In genomic region chr11:9210922-9211320, GRCh38 we compare ENCODE assay signal across 11 cellular contexts. TPM values are rescaled to one million over a fixed set of nuclear protein-coding genes. Genes with fewer than 3 reads are reported as not detected.
A peak's percentile ranks its signal among the peaks of the same experiment; 100 is the strongest.
DNase-seq lines count a peak whose midpoint lies in the region; ATAC-seq, FAIRE-seq and TF ChIP-seq lines count a peak whose summit lies in the region.
"Had no signal": no experiment of that assay in that cellular context is flagged by ENCODE, and none has a peak within 500 bp of the region (broad histone marks: within the 10 kb centered on the region; RNA-seq: fewer than 3 reads in every experiment).

No MANE protein-coding gene starts in this region.

- in situ Hi-C loops in GM23248 (cut with MboI): no loop called here
- in situ Hi-C loops in GM13976 (cut with MboI; ENCODE audit: low sequenced_read_pairs, unreplicated experiment): no loop called here

- H2AFZ ChIP-seq in GM23248: no peak overlapping the region
- no peak overlapping the region for H2AFZ ChIP-seq in keratinocyte (ENCODE audit: control insufficient read depth, low read length)

- H3K9me2 ChIP-seq in GM23248 (ENCODE audit: insufficient read depth): no peaks in the 10 kb centered on the region

- peaks cover 57% of the 10 kb centered on the region for H3K4me1 ChIP-seq in GM23248 (ENCODE audit: insufficient read depth)
- peaks cover 22% of the 10 kb centered on the region for H3K4me1 ChIP-seq in keratinocyte (ENCODE audit: control insufficient read depth, extremely low read depth, insufficient read depth, low read length)
- H3K4me1 ChIP-seq in mucosa of descending colon (ENCODE audit: low read depth): peaks cover 11% of the 10 kb centered on the region

- H3K4me2 ChIP-seq in GM23248 (ENCODE audit: unreplicated experiment) (no peak overlapping the region), keratinocyte (ENCODE audit: control insufficient read depth, extremely low read depth, insufficient read depth, low read depth, low read length) (peak overlapping the region; percentile 73)

- peaks cover 25% of the 10 kb centered on the region for H3F3A ChIP-seq in GM23248 (ENCODE audit: insufficient read depth)

- H3K9me1 ChIP-seq in keratinocyte (ENCODE audit: control insufficient read depth, extremely low read depth, insufficient read depth, low read length): no peaks in the 10 kb centered on the region

- no peaks in the 10 kb centered on the region for H3K36me3 ChIP-seq in GM23248 (ENCODE audit: low read depth)
- no peaks in the 10 kb centered on the region for H3K36me3 ChIP-seq in keratinocyte (ENCODE audit: control insufficient read depth in 2 of 2, extremely low read depth in 1 of 2, insufficient read depth in 2 of 2, low read length in 2 of 2)
- no peaks in the 10 kb centered on the region for H3K36me3 ChIP-seq in mucosa of descending colon (ENCODE audit: low read depth)

- 94 to 100% methylated on average over 1 of the region's 1 CpG for WGBS in GM23248 (ENCODE audit: low coverage in 1 of 2, low lambda C conversion rate in 2 of 2, missing lambda C conversion rate in 2 of 2), 2 experiments

- dilution Hi-C loops in keratinocyte (cut with MboI; ENCODE audit: extremely low pct_ligation_motif_present, low sequenced_read_pairs): no loop called here

- H3K79me2 ChIP-seq in GM23248 (ENCODE audit: insufficient read depth) (peaks cover 100% of the 10 kb centered on the region), keratinocyte (ENCODE audit: control insufficient read depth, insufficient read depth, low read length) (peaks cover 40% of the 10 kb centered on the region)

- H3K4me3 ChIP-seq in GM12865 (ENCODE audit: low read depth, low read length) (no peak overlapping the region), GM23248 (no peak overlapping the region), keratinocyte (ENCODE audit: control insufficient read depth in 2 of 3, extremely low read depth in 1 of 3, insufficient read depth in 2 of 3, low read depth in 1 of 3, low read length in 3 of 3) (peak overlapping the region in 2 of 3 experiments; percentile 3 to 19), mucosa of descending colon (no peak overlapping the region)
- H3K4me3 ChIP-seq: skin epidermis had no signal

- FAIRE-seq in keratinocyte (lab: Jason Lieb, UNC): no peak

- H3K9me3 ChIP-seq in GM23248 (ENCODE audit: low read depth): no peaks in the 10 kb centered on the region
- no peaks in the 10 kb centered on the region for H3K9me3 ChIP-seq in keratinocyte (ENCODE audit: control insufficient read depth, low read depth, low read length)
- no peaks in the 10 kb centered on the region for H3K9me3 ChIP-seq in mucosa of descending colon

- no peak overlapping the region for H3K9ac ChIP-seq in GM23248
- H3K9ac ChIP-seq in keratinocyte (ENCODE audit: control insufficient read depth, extremely low read depth, insufficient read depth, low read length): peak overlapping the region; percentile 10

- ATAC-seq in mucosa of descending colon: no peak

- H3K27ac ChIP-seq in GM23248 (peak overlapping the region; percentile 20), keratinocyte (ENCODE audit: control insufficient read depth, insufficient read depth, low read length) (peak overlapping the region; percentile 66)

- intact Hi-C loops in mucosa of descending colon (cut with DNase I, micrococcal nuclease): no loop called here

- H4K20me1 ChIP-seq in GM23248 (ENCODE audit: insufficient read depth) (peaks cover 4% of the 10 kb centered on the region; the same call in 1 of the 2 replicates), keratinocyte (ENCODE audit: control insufficient read depth, extremely low read depth, insufficient read depth, low read length) (no peaks in the 10 kb centered on the region)

- peak; percentile 81 for DNase-seq in GM12865 (ENCODE audit: low read depth)
- no peak for DNase-seq in GM23248
- DNase-seq in RPMI7951 (ENCODE audit: low read depth): peak; percentile 13
- DNase-seq in keratinocyte (ENCODE audit: low read depth, low spot score): peak; percentile 36
- DNase-seq in GM13976 (ENCODE audit: low spot score): no peak
- no peak for DNase-seq in mucosa of descending colon
- no peak for DNase-seq in mesenteric fat pad (ENCODE audit: low spot score)
- DNase-seq: DMS79, NCI-H774, T1000 had no signal

- TF ChIP-seq CTCF in GM12865 (IDR thresholded peaks at IDR 0.05; ENCODE audit: insufficient read depth, low read depth, low read length, missing control alignments) (no peak), keratinocyte (optimal IDR thresholded peaks at IDR 0.05 in 1 of 3, IDR thresholded peaks at IDR 0.05 in 1 of 3, conservative IDR thresholded peaks at IDR 0.05 in 1 of 3; ENCODE audit: extremely low read depth in 1 of 3, insufficient read depth in 2 of 3, low read length in 3 of 3) (no peak), GM13976 (IDR thresholded peaks at IDR 0.05; ENCODE audit: borderline replicate concordance, control extremely low read depth, extremely low read depth, insufficient read depth, missing control alignments) (no peak), mucosa of descending colon (IDR thresholded peaks at IDR 0.05) (no peak)

- H3K27me3 ChIP-seq in GM23248 (replicated peaks; ENCODE audit: insufficient read depth) (no peaks in the 10 kb centered on the region), keratinocyte (ENCODE audit: control insufficient read depth, extremely low read depth, insufficient read depth, low read length) (no peaks in the 10 kb centered on the region)

RNA-seq across cellular contexts. Expression of gene DENND5A, which starts 54.2 kb away (rescaled TPM):
- total RNA-seq in GM23248 (2014; rRNA removed; shearing (Covaris generic)): 113 and 127 TPM in 2 replicates
- polyA plus RNA-seq in GM23248 (2016; fragmentation: Nextera tagmentation; extraction: Ambion mirVana): 24.9 and 28.4 TPM in 2 replicates
- total RNA-seq in RPMI7951 (2014; rRNA removed; shearing (Covaris generic)): 70.5 and 80.6 TPM in 2 replicates
- 44.6 to 62.9 TPM (median 49.1 TPM) in 3 replicates for polyA plus RNA-seq in keratinocyte
- polyA plus RNA-seq in keratinocyte (2011; ENCODE audit: low read depth): 20.4 TPM
- polyA plus RNA-seq in keratinocyte (2011; cell fraction: cytosol; rRNA removed): 53.0 and 57.8 TPM in 2 replicates
- 69.7 and 79.0 TPM in 2 replicates for polyA plus RNA-seq in keratinocyte (2011; cell fraction: nucleus; rRNA removed)
- 16.1 and 26.2 TPM in 2 replicates for polyA plus RNA-seq in keratinocyte (2012; ENCODE audit: low replicate concordance)
- polyA minus RNA-seq in keratinocyte: 136 to 168 TPM (median 137 TPM) in 3 replicates
- 51.2 TPM for polyA minus RNA-seq in keratinocyte (2011; cell fraction: cytosol; rRNA and poly(A)+ RNA removed)
- polyA minus RNA-seq in keratinocyte (2011; cell fraction: nucleus; rRNA and poly(A)+ RNA removed): 54.7 and 105 TPM in 2 replicates
- total RNA-seq in mucosa of descending colon: 10 to 100 TPM in 2 of 3 donors, 1 to 10 TPM in 1; 8.3 to 75.7 (median 17.3) TPM
- 123 TPM for total RNA-seq in mesenteric fat pad

Comparison
In these comparisons a context has a peak if more than half of its experiments do, and no peak if none do; other contexts are left out.
1. DNase-seq: peak in GM12865 (single experiment), RPMI7951 (single experiment) and keratinocyte (single experiment); none in GM23248 (single experiment), GM13976 (single experiment), mucosa of descending colon (0 of 3) and mesenteric fat pad (single experiment).
2. H3K4me3 ChIP-seq: peak in keratinocyte (2 of 3); none in GM12865 (single experiment), GM23248 (single experiment) and mucosa of descending colon (single experiment).